2 cellular contexts compared by ENCODE assay signal in the genomic region with DNA sequence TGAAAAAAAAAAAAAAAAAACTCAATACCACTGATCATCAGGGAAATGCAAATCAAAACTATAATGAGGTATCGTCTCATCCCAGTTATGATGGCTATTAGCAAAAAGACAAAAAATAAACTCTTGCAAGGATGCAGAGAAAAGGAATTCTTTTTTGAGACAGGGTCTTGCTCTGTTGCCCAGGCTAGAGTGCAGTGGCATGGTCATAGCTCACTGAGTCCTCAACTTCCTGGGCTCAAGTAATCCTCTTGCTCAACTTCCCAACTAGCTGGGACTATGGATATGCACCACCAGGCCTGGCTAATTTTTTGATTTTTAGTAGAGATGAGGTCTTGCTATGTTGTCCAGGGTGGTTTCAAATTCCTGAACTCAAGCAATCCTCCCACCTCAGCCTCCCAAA.
TF ChIP-seq lines count a peak whose summit lies in the region.

No MANE protein-coding gene starts in this region.

TF ChIP-seq in HepG2, 621 proteins besides CTCF, POLR2A, EP300 and RAD21:
- TF ChIP-seq, protein P1, sequence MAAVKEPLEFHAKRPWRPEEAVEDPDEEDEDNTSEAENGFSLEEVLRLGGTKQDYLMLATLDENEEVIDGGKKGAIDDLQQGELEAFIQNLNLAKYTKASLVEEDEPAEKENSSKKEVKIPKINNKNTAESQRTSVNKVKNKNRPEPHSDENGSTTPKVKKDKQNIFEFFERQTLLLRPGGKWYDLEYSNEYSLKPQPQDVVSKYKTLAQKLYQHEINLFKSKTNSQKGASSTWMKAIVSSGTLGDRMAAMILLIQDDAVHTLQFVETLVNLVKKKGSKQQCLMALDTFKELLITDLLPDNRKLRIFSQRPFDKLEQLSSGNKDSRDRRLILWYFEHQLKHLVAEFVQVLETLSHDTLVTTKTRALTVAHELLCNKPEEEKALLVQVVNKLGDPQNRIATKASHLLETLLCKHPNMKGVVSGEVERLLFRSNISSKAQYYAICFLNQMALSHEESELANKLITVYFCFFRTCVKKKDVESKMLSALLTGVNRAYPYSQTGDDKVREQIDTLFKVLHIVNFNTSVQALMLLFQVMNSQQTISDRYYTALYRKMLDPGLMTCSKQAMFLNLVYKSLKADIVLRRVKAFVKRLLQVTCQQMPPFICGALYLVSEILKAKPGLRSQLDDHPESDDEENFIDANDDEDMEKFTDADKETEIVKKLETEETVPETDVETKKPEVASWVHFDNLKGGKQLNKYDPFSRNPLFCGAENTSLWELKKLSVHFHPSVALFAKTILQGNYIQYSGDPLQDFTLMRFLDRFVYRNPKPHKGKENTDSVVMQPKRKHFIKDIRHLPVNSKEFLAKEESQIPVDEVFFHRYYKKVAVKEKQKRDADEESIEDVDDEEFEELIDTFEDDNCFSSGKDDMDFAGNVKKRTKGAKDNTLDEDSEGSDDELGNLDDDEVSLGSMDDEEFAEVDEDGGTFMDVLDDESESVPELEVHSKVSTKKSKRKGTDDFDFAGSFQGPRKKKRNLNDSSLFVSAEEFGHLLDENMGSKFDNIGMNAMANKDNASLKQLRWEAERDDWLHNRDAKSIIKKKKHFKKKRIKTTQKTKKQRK (IDR thresholded peaks at IDR 0.05; ENCODE audit: low read length), result no peak
- TF ChIP-seq IRF2 (CRISPR knock-in tag; IDR thresholded peaks at IDR 0.05), result no peak
- TF ChIP-seq ZNF121 (CRISPR knock-in tag; IDR thresholded peaks at IDR 0.05), result peak; percentile 53; the same call in 1 of the 2 replicates
TF ChIP-seq in HepG2: peak in this region for 1.

TF ChIP-seq in K562, 482 proteins besides CTCF, POLR2A, EP300 and RAD21:
- TF ChIP-seq ZNF165 (CRISPR knock-in tag; IDR thresholded peaks at IDR 0.05; ENCODE audit: borderline replicate concordance) (no peak), ZNF121 (CRISPR knock-in tag; conservative IDR thresholded peaks at IDR 0.05) (peak; percentile 19; the same call in 1 of the 2 replicates), HNRNPK (IDR thresholded peaks at IDR 0.05; ENCODE audit: low read depth, low read length, poor library complexity, severe bottlenecking) (no peak)
